8 cellular contexts compared by ENCODE assay signal in the genomic region with DNA sequence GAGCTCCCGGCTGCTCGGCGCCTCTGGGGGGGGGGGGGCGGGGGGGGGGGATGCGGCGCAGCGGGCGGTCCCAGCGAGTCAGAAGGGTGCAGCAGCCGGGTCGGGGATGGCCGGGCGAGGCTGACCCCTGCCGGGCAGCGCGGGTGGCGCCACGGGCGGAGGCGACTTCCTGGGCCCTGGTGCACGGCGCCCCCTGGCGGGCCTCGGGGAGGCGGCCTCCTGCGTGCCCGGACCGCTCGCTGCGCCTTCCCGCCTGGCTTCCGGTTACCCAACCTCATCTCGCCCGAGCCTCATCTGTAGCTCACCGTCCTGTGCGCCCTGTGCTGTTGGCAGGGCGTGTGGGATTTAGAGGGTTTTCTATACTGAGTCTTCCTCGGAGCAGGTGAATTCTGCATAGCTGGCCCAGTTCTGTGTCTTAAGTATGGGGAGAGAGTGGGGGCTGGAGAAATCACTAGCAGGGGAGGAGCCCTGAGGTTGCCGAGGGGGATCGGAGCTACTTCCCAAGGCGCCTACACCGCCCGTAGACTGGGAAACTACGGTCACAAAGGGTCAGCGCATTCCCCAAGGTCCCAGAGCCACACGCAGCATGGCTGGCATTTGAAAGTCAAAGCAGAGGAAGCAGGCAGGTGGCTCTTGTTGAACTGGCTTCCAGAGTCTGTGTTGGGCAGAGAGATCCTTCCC. TPM values are rescaled to one million over a fixed set of nuclear protein-coding genes. Genes with fewer than 3 reads are reported as not detected.
DNase-seq lines count a peak whose midpoint lies in the region; ATAC-seq, FAIRE-seq and TF ChIP-seq lines count a peak whose summit lies in the region.

No MANE protein-coding gene starts in this region.

- peaks cover 39% of the 10 kb centered on the region for H3K27me3 Mint-ChIP-seq in activated T-helper 1 cell treated with anti-CD3 and anti-CD28 coated beads, Interleukin-12 subunit alpha, Interleukin-12 subunit beta, Interleukin-2, Interleukin-4 antibody, amounts not matched to agents 30 ng/mL and 10 ng/mL and 1 ng/mL, durations not matched to agents 14 hours and 24 hours and 36 hours (ENCODE audit: insufficient read depth)
- peaks cover 9 to 43% (median 34%) of the 10 kb centered on the region in 5 donors for H3K27me3 Mint-ChIP-seq in naive thymus-derived CD8-positive, alpha-beta T cell

- POLR2A ChIA-PET in naive thymus-derived CD8-positive, alpha-beta T cell (lab: Charles Lee), result interaction anchor here (0.6 to 0.9 kb wide), 2 partner anchors 28 to 144 kb away, joined by 3 to 4 read pairs; a partner anchor contains a TSS

- H3K36me3 Mint-ChIP-seq in activated T-helper 1 cell treated with anti-CD3 and anti-CD28 coated beads, Interleukin-12 subunit alpha, Interleukin-12 subunit beta, Interleukin-2, Interleukin-4 antibody, amounts not matched to agents 30 ng/mL and 10 ng/mL and 1 ng/mL, durations not matched to agents 14 hours and 24 hours and 36 hours (ENCODE audit: low read depth), result no peaks in the 10 kb centered on the region
- H3K36me3 Mint-ChIP-seq in naive thymus-derived CD8-positive, alpha-beta T cell, result no peaks in the 10 kb centered on the region
- H3K36me3 Mint-ChIP-seq in stimulated activated effector memory CD8-positive, alpha-beta T cell treated with anti-CD3 and anti-CD28 coated beads, Interleukin-12 subunit alpha, Interleukin-12 subunit beta, amount 100 ng/mL, for 72 hours, result peaks cover 5% of the 10 kb centered on the region

- peak overlapping the region; percentile 79 for H3K4me3 Mint-ChIP-seq in activated T-helper 1 cell treated with anti-CD3 and anti-CD28 coated beads, Interleukin-12 subunit alpha, Interleukin-12 subunit beta, Interleukin-2, Interleukin-4 antibody, amounts not matched to agents 30 ng/mL and 10 ng/mL and 1 ng/mL, durations not matched to agents 14 hours and 24 hours and 36 hours
- peak overlapping the region; percentile 63 to 88 (median 84) for H3K4me3 Mint-ChIP-seq in naive thymus-derived CD8-positive, alpha-beta T cell
- H3K4me3 Mint-ChIP-seq in stimulated activated effector memory CD8-positive, alpha-beta T cell treated with anti-CD3 and anti-CD28 coated beads, Interleukin-12 subunit alpha, Interleukin-12 subunit beta, amount 100 ng/mL, for 72 hours, result peak overlapping the region; percentile 69

- H3K4me1 Mint-ChIP-seq in activated T-helper 1 cell treated with anti-CD3 and anti-CD28 coated beads, Interleukin-12 subunit alpha, Interleukin-12 subunit beta, Interleukin-2, Interleukin-4 antibody, amounts not matched to agents 30 ng/mL and 10 ng/mL and 1 ng/mL, durations not matched to agents 14 hours and 24 hours and 36 hours (ENCODE audit: low read depth), result peaks cover 10% of the 10 kb centered on the region
- peaks cover 8 to 25% (median 11%) of the 10 kb centered on the region in 4 donors for H3K4me1 Mint-ChIP-seq in naive thymus-derived CD8-positive, alpha-beta T cell
- peaks cover 33% of the 10 kb centered on the region for H3K4me1 Mint-ChIP-seq in stimulated activated effector memory CD8-positive, alpha-beta T cell treated with anti-CD3 and anti-CD28 coated beads, Interleukin-12 subunit alpha, Interleukin-12 subunit beta, amount 100 ng/mL, for 72 hours

- no peaks in the 10 kb centered on the region for H3K9me3 Mint-ChIP-seq in activated T-helper 1 cell treated with anti-CD3 and anti-CD28 coated beads, Interleukin-12 subunit alpha, Interleukin-12 subunit beta, Interleukin-2, Interleukin-4 antibody, amounts not matched to agents 30 ng/mL and 10 ng/mL and 1 ng/mL, durations not matched to agents 14 hours and 24 hours and 36 hours
- H3K9me3 Mint-ChIP-seq in naive thymus-derived CD8-positive, alpha-beta T cell, result peaks cover 0 to under 1% (median 0%) of the 10 kb centered on the region in 9 donors
- H3K9me3 Mint-ChIP-seq in stimulated activated effector memory CD8-positive, alpha-beta T cell treated with anti-CD3 and anti-CD28 coated beads, Interleukin-12 subunit alpha, Interleukin-12 subunit beta, amount 100 ng/mL, for 72 hours, result no peaks in the 10 kb centered on the region

- DNase-seq in DMS 273 (lab: John Stamatoyannopoulos, UW; ENCODE audit: unreplicated experiment) (peak; percentile 92), HTR-8/SVneo (ENCODE audit: insufficient read length, low spot score) (peak; percentile 84), Peyer's patch (peak; percentile 88 to 95 (median 93)), fibroblast of mammary gland (ENCODE audit: low read depth) (peak; percentile 87)
- DNase-seq in activated T-helper 1 cell treated with anti-CD3 and anti-CD28 coated beads, Interleukin-12 subunit alpha, Interleukin-12 subunit beta, Interleukin-2, Interleukin-4 antibody, amounts not matched to agents 30 ng/mL and 10 ng/mL and 1 ng/mL, durations not matched to agents 14 hours and 24 hours and 36 hours (ENCODE audit: low spot score), result peak; percentile 85
- DNase-seq in naive thymus-derived CD8-positive, alpha-beta T cell, result peak; percentile 61 to 86 (median 80)
- peak; percentile 91 to 92 for DNase-seq in stimulated activated effector memory CD8-positive, alpha-beta T cell treated with anti-CD3 and anti-CD28 coated beads, Interleukin-12 subunit alpha, Interleukin-12 subunit beta, amount 100 ng/mL, for 72 hours (ENCODE audit: low spot score in 2 of 2)

- no peaks in the 10 kb centered on the region for H3K9me3 ChIP-seq in Peyer's patch

- peak overlapping the region in 3 of 4 donors; percentile 2 to 62 (median 57) for H3K27ac ChIP-seq in Peyer's patch

- no peak overlapping the region for H3K27ac Mint-ChIP-seq in activated T-helper 1 cell treated with anti-CD3 and anti-CD28 coated beads, Interleukin-12 subunit alpha, Interleukin-12 subunit beta, Interleukin-2, Interleukin-4 antibody, amounts not matched to agents 30 ng/mL and 10 ng/mL and 1 ng/mL, durations not matched to agents 14 hours and 24 hours and 36 hours
- peak overlapping the region in 2 of 10 donors; percentile 32 to 53 for H3K27ac Mint-ChIP-seq in naive thymus-derived CD8-positive, alpha-beta T cell
- no peak overlapping the region for H3K27ac Mint-ChIP-seq in stimulated activated effector memory CD8-positive, alpha-beta T cell treated with anti-CD3 and anti-CD28 coated beads, Interleukin-12 subunit alpha, Interleukin-12 subunit beta, amount 100 ng/mL, for 72 hours

- H3K4me3 ChIP-seq in Peyer's patch, result peak overlapping the region; percentile 42 to 57 (median 51)
- peak overlapping the region; percentile 62 for H3K4me3 ChIP-seq in fibroblast of mammary gland (ENCODE audit: control insufficient read depth, low read depth, low read length)

- H3K4me1 ChIP-seq in Peyer's patch, result peaks cover 0 to 18% (median 5%) of the 10 kb centered on the region in 4 donors

- H3K27me3 ChIP-seq in Peyer's patch, result no peaks in the 10 kb centered on the region

- peak in 1 of 2 donors; percentile 19 for TF ChIP-seq POLR2A in Peyer's patch (IDR thresholded peaks at IDR 0.05)

- H3K36me3 ChIP-seq in Peyer's patch, result no peaks in the 10 kb centered on the region

- peak; percentile 97 to 100 (median 99) for TF ChIP-seq CTCF in Peyer's patch (IDR thresholded peaks at IDR 0.05)
- TF ChIP-seq CTCF in fibroblast of mammary gland (conservative IDR thresholded peaks at IDR 0.05; ENCODE audit: control insufficient read depth, insufficient read depth, low read depth, low read length), result no peak

- peak; percentile 76 for FAIRE-seq in HTR-8/SVneo (lab: Jason Lieb, UNC)

- peak; percentile 83 for ATAC-seq in GM21390 (IDR thresholded peaks at IDR 0.05; ENCODE audit: unreplicated experiment)
- peak; percentile 90 to 96 for ATAC-seq in naive thymus-derived CD8-positive, alpha-beta T cell
- ATAC-seq in stimulated activated effector memory CD8-positive, alpha-beta T cell treated with anti-CD3 and anti-CD28 coated beads, Interleukin-12 subunit alpha, Interleukin-12 subunit beta, amount 100 ng/mL, for 72 hours, result peak; percentile 93

- intact Hi-C loops in activated T-helper 1 cell treated with anti-CD3 and anti-CD28 coated beads, Interleukin-12 subunit alpha, Interleukin-12 subunit beta, Interleukin-2, Interleukin-4 antibody, amounts not matched to agents 30 ng/mL and 10 ng/mL and 1 ng/mL, durations not matched to agents 14 hours and 24 hours and 36 hours (cut with micrococcal nuclease), result loop anchor here (1.0 to 10.0 kb wide), 8 partner anchors 48 to 883 kb away; a partner anchor contains a TSS

RNA-seq across cellular contexts. Expression of a gene that starts 28.3 kb away (rescaled TPM):
- total RNA-seq in Peyer's patch, result 100 to 1,000 TPM in 1 of 4 donors, 1 to 10 TPM in 2, under 1 TPM in 1; 0.53 to 102 (median 4.6) TPM
- total RNA-seq in activated T-helper 1 cell treated with anti-CD3 and anti-CD28 coated beads, Interleukin-12 subunit alpha, Interleukin-12 subunit beta, Interleukin-2, Interleukin-4 antibody, amounts not matched to agents 30 ng/mL and 10 ng/mL and 1 ng/mL, durations not matched to agents 14 hours and 24 hours and 36 hours, result 0.08 TPM in 1 of 2 replicates, not detected in the other
- total RNA-seq in naive thymus-derived CD8-positive, alpha-beta T cell, result 1 to 10 TPM; 8.2 to 8.5 TPM
- polyA plus RNA-seq in naive thymus-derived CD8-positive, alpha-beta T cell, result under 1 TPM in 2 of 3 donors, not detected in 1; 0.04 to 0.35 TPM

RNA-seq across cellular contexts. Expression of a gene that starts 51.5 kb away (rescaled TPM):
- total RNA-seq in Peyer's patch, result 10 to 100 TPM in 1 of 4 donors, 1 to 10 TPM in 2, not detected in 1; 1.9 to 10.7 (median 8.3) TPM
- total RNA-seq in activated T-helper 1 cell treated with anti-CD3 and anti-CD28 coated beads, Interleukin-12 subunit alpha, Interleukin-12 subunit beta, Interleukin-2, Interleukin-4 antibody, amounts not matched to agents 30 ng/mL and 10 ng/mL and 1 ng/mL, durations not matched to agents 14 hours and 24 hours and 36 hours, result 0.66 and 1.2 TPM in 2 replicates
- total RNA-seq in naive thymus-derived CD8-positive, alpha-beta T cell, result under 1 TPM in 1 of 2 experiments, not detected in 1; 0.88 TPM
- polyA plus RNA-seq in naive thymus-derived CD8-positive, alpha-beta T cell, result not detected

Comparison
In these comparisons a context has a peak if more than half of its experiments do, and no peak if none do; other contexts are left out.
1. Peak in every context shown above with its lines: DNase-seq, ATAC-seq, H3K4me3 ChIP-seq and H3K27ac ChIP-seq.